13 cellular contexts compared by ENCODE assay signal in genomic region chr1:160099716-160100375, GRCh38. TPM values are rescaled to one million over a fixed set of nuclear protein-coding genes. Genes with fewer than 3 reads are reported as not detected.
DNase-seq lines count a peak whose midpoint lies in the region; ATAC-seq, FAIRE-seq and TF ChIP-seq lines count a peak whose summit lies in the region.
"Had no signal": no experiment of that assay in that cellular context is flagged by ENCODE, and none has a peak within 500 bp of the region (broad histone marks: within the 10 kb centered on the region; RNA-seq: fewer than 3 reads in every experiment).

No MANE protein-coding gene starts in this region.

- H2BK20ac ChIP-seq in H1 (ENCODE audit: low read length) = no peak overlapping the region

- no peak for TF ChIP-seq EP300 in H1 (IDR thresholded peaks at IDR 0.05; ENCODE audit: borderline replicate concordance in 1 of 2, low read depth in 2 of 2, low read length in 2 of 2)

- H3K79me2 ChIP-seq in OCI-LY3 (ENCODE audit: low read length) (peaks cover 9% of the 10 kb centered on the region; the same call in 1 of the 2 replicates), H1 (ENCODE audit: control insufficient read depth in 1 of 2, insufficient read depth in 2 of 2, low read length in 2 of 2) (peaks cover 0 to 28% of the 10 kb centered on the region in 2 experiments; a peak in 2 of 4 replicates)

- H3K56ac ChIP-seq in H1 (replicated peaks; ENCODE audit: insufficient read length, low read depth, low read length) = no peak overlapping the region

- H2BK12ac ChIP-seq in H1 (ENCODE audit: low read depth, low read length) = peak overlapping the region; percentile 46; the same call in 1 of the 2 replicates

- no peak for TF ChIP-seq RAD21 in H1 (IDR thresholded peaks at IDR 0.05 in 1 of 2, conservative IDR thresholded peaks at IDR 0.05 in 1 of 2; ENCODE audit: low read depth in 2 of 2, low read length in 2 of 2)

- peaks cover 39% of the 10 kb centered on the region for H3K4me1 ChIP-seq in OCI-LY3 (ENCODE audit: low read length)
- H3K4me1 ChIP-seq in H1 (replicated peaks in 1 of 4; ENCODE audit: control insufficient read depth in 3 of 4, insufficient read depth in 4 of 4, low read length in 3 of 4) = peaks cover 12 to 48% (median 34%) of the 10 kb centered on the region in 4 experiments
- H3K4me1 ChIP-seq in prostate gland (replicated peaks) = peaks cover 12% of the 10 kb centered on the region

- intact Hi-C loops in CD14-positive monocyte (cut with micrococcal nuclease) = loop anchor here (5.0 to 10.0 kb wide), 8 partner anchors 95 to 315 kb away; partner anchors contain the start of genes CASQ1 (in 1 of the 2), DUSP23 (in 1 of the 2), PEA15 (in 1 of the 2) and PEX19 (in 1 of the 2)
- intact Hi-C loops in prostate gland (cut with DNase I) = loop anchor here (1.0 to 5.0 kb wide), 4 partner anchors 119 to 277 kb away; no protein-coding TSS in a partner anchor

- H4K5ac ChIP-seq in H1 (ENCODE audit: insufficient read length, low read depth, low read length) = no peak overlapping the region

- no peak overlapping the region for H4K91ac ChIP-seq in H1 (replicated peaks; ENCODE audit: insufficient read length, low read length)

- H3K36me3 ChIP-seq in OCI-LY3 (replicated peaks; ENCODE audit: low read depth, low read length) = no peaks in the 10 kb centered on the region
- peaks cover 0 to 7% (median 1%) of the 10 kb centered on the region in 4 experiments; a peak in 3 of 8 replicates for H3K36me3 ChIP-seq in H1 (ENCODE audit: control insufficient read depth in 2 of 4, insufficient read depth in 4 of 4, low read length in 3 of 4)
- H3K36me3 ChIP-seq in prostate gland = no peaks in the 10 kb centered on the region

- no peak overlapping the region for H4K8ac ChIP-seq in H1 (ENCODE audit: extremely low read depth, insufficient read depth, low read length)

- no peaks in the 10 kb centered on the region for H3K27me3 ChIP-seq in OCI-LY3 (ENCODE audit: low read depth, low read length)
- H3K27me3 ChIP-seq in H1 (replicated peaks in 1 of 4; ENCODE audit: control insufficient read depth in 3 of 4, extremely low read depth in 1 of 4, insufficient read depth in 3 of 4, low read length in 3 of 4) = no peaks in the 10 kb centered on the region
- no peaks in the 10 kb centered on the region for H3K27me3 ChIP-seq in prostate gland (replicated peaks; ENCODE audit: insufficient read depth)

- H3K4me1 Mint-ChIP-seq in CD14-positive monocyte = peaks cover 66% of the 10 kb centered on the region

- H3K4ac ChIP-seq in H1 (replicated peaks; ENCODE audit: insufficient read length, low read depth, low read length) = no peak overlapping the region

- DNase-seq in CD14-positive monocyte (ENCODE audit: low spot score) (no peak), H1 (ENCODE audit: low read depth in 1 of 2, low spot score in 2 of 2) (no peak), prostate gland (ENCODE audit: low spot score) (no peak), iPS-NIHi7 (ENCODE audit: extremely low spot score) (no peak), NCI-H748 treated with DMSO at 0.1 percent for 48 hours (lab: John Stamatoyannopoulos, UW) (no peak)
- no peak for DNase-seq in stimulated activated naive CD4-positive, alpha-beta T cell (lab: John Stamatoyannopoulos, UW)
- DNase-seq: activated effector memory CD4-positive, alpha-beta T cell treated with Interleukin-2 at 50 U/mL for 16 hours; EL; nephron progenitor cell had no signal

- no peak overlapping the region for H3K14ac ChIP-seq in H1 (ENCODE audit: insufficient read length)

- ATAC-seq in GM19452 (IDR thresholded peaks at IDR 0.05; ENCODE audit: unreplicated experiment) = no peak

- no peaks in the 10 kb centered on the region for H4K20me1 ChIP-seq in OCI-LY3 (ENCODE audit: insufficient read depth, low read length)
- no peaks in the 10 kb centered on the region for H4K20me1 ChIP-seq in H1 (replicated peaks in 1 of 2; ENCODE audit: control insufficient read depth in 1 of 2, insufficient read depth in 2 of 2, low read length in 2 of 2)

- no peak overlapping the region for H2BK15ac ChIP-seq in H1 (ENCODE audit: low read length)

- CTCF ChIA-PET in H1 (lab: Charles Lee; ENCODE audit: partially characterized antibody) = interaction anchor here (0.9 to 50.1 kb wide), 18 partner anchors 8 to 192 kb away, joined by 3 to 1874 read pairs (median 30); partner anchors contain the start of genes ATP1A2, CASQ1, KCNJ10 and KCNJ9

- H3K9me3 Mint-ChIP-seq in CD14-positive monocyte = no peaks in the 10 kb centered on the region
- H3K9me3 Mint-ChIP-seq: nephron progenitor cell had no signal

- H3K79me1 ChIP-seq in H1 (ENCODE audit: low read depth, low read length) = peaks cover 10% of the 10 kb centered on the region

- H3K4me2 ChIP-seq in OCI-LY3 (ENCODE audit: low read length) (peak overlapping the region; percentile 96), H1 (ENCODE audit: insufficient read depth in 1 of 2, low read depth in 2 of 2, low read length in 2 of 2) (peak overlapping the region in 1 of 2 experiments; percentile 71; a peak in 1 of 4 replicates)

- TF ChIP-seq POLR2A in H1 (IDR thresholded peaks at IDR 0.05; ENCODE audit: control extremely low read depth in 1 of 2, low read depth in 2 of 2, low read length in 2 of 2) (no peak), prostate gland (IDR thresholded peaks at IDR 0.05) (no peak)

- 0 out of 2 replicates have a peak overlapping the region, but pooled peaks have one; percentile 95 for H2AFZ ChIP-seq in OCI-LY3 (ENCODE audit: low read depth, low read length)
- H2AFZ ChIP-seq in H1 (ENCODE audit: low read length) = no peak overlapping the region

- no peak for FAIRE-seq in H1 (lab: Jason Lieb, UNC)

- H2BK120ac ChIP-seq in H1 (replicated peaks; ENCODE audit: low read depth, low read length) = no peak overlapping the region

- no peak overlapping the region for H3K18ac ChIP-seq in H1 (ENCODE audit: extremely low read depth, low read length)

- no peaks in the 10 kb centered on the region for H3K9me3 ChIP-seq in OCI-LY3 (ENCODE audit: insufficient read depth, low read length)
- no peaks in the 10 kb centered on the region; a peak in 1 of 4 replicates for H3K9me3 ChIP-seq in H1 (ENCODE audit: insufficient read depth in 2 of 2, low read depth in 1 of 2, low read length in 1 of 2)
- H3K9me3 ChIP-seq in prostate gland = no peaks in the 10 kb centered on the region

- 83% methylated on average over 2 of the region's 2 CpGs; no CpG with 5 or more reads in 1 of the 2 experiments for WGBS in H1 (ENCODE audit: extremely low coverage in 1 of 2, insufficient coverage in 1 of 2, insufficient read length in 1 of 2, insufficient replicate concordance in 2 of 2, low coverage in 1 of 2, low lambda C conversion rate in 2 of 2, missing lambda C conversion rate in 1 of 2), 2 experiments
- WGBS in prostate gland = 98% methylated on average over 2 of the region's 2 CpGs

- H3K27ac ChIP-seq in OCI-LY3 (ENCODE audit: low read length) (no peak overlapping the region), H1 (ENCODE audit: low read depth, low read length) (no peak overlapping the region; the same call in 1 of the 2 replicates), prostate gland (peak overlapping the region; percentile 87 to 97)

- POLR2A ChIA-PET in H1 (lab: Charles Lee; ENCODE audit: partially characterized antibody) = interaction anchor here (0.9 to 5.1 kb wide), 5 partner anchors 13 to 162 kb away, joined by 3 to 39 read pairs (median 10); partner anchors contain the start of genes ATP1A2 and DCAF8

- peaks cover 3 to 8% (median 4%) of the 10 kb centered on the region in 3 donors for H3K27me3 Mint-ChIP-seq in CD14-positive monocyte (ENCODE audit: low read depth in 3 of 3)

- TF ChIP-seq CTCF in CD14-positive monocyte (IDR thresholded peaks at IDR 0.05) = no peak
- TF ChIP-seq CTCF in OCI-LY3 (IDR thresholded peaks at IDR 0.05; ENCODE audit: low read depth, low read length) = no peak
- TF ChIP-seq CTCF in H1 (IDR thresholded peaks at IDR 0.05; ENCODE audit: control extremely low read depth in 1 of 3, insufficient read depth in 1 of 3, low read depth in 1 of 3, low read length in 3 of 3) = no peak
- TF ChIP-seq CTCF in prostate gland (IDR thresholded peaks at IDR 0.05) = no peak

- peaks cover 19% of the 10 kb centered on the region for H3K23me2 ChIP-seq in H1 (ENCODE audit: low read depth, low read length)

- no peak overlapping the region for H3K4me3 Mint-ChIP-seq in CD14-positive monocyte

- H3K4me3 ChIP-seq in OCI-LY3 (ENCODE audit: low read length) (peak overlapping the region; percentile 81), H1 (ENCODE audit: extremely low read depth in 1 of 4, insufficient read depth in 2 of 4, low read depth in 3 of 4, low read length in 4 of 4) (no peak overlapping the region), prostate gland (no peak overlapping the region)

- H3K36me3 Mint-ChIP-seq in CD14-positive monocyte = peaks cover under 1 to 5% of the 10 kb centered on the region in 2 donors

- H3K9ac ChIP-seq in OCI-LY3 (ENCODE audit: low read length) = peak overlapping the region; percentile 72; the same call in 1 of the 2 replicates
- no peak overlapping the region for H3K9ac ChIP-seq in H1 (replicated peaks in 1 of 4; ENCODE audit: extremely low read depth in 1 of 4, low read depth in 3 of 4, low read length in 3 of 4)

- H3K27ac Mint-ChIP-seq in CD14-positive monocyte = peak overlapping the region; percentile 87 to 96 (median 92)
- H3K27ac Mint-ChIP-seq: nephron progenitor cell had no signal

- no peak overlapping the region for H2AK5ac ChIP-seq in H1 (ENCODE audit: low read depth, low read length)

- H2BK5ac ChIP-seq in H1 (ENCODE audit: low read depth, low read length) = no peak overlapping the region

- no peak overlapping the region for H3K23ac ChIP-seq in H1 (ENCODE audit: insufficient read length)

RNA-seq across cellular contexts. Expression of gene IGSF8, which starts 1.4 kb away (rescaled TPM):
- polyA plus RNA-seq in CD14-positive monocyte (10 to 100 TPM in 1 of 2 donors, 1 to 10 TPM in 1; 9.6 to 10.8 TPM), H1 (2011; rRNA removed) (132 and 166 TPM in 2 replicates)
- total RNA-seq in H1 (2021; fragmentation: NEBNext Ultra II Directional; extraction: Animal tissue kit (Norgen Biotek cat#: 25700)) = 69.6 and 71.2 TPM in 2 replicates
- polyA plus RNA-seq in H1 (2011; cell fraction: cytosol; rRNA removed) = 103 TPM
- polyA plus RNA-seq in H1 (2011; cell fraction: nucleus; rRNA removed) = 322 TPM
- 55.1 to 95.1 TPM (median 90.2 TPM) in 4 replicates for polyA plus RNA-seq in H1 (2012, experiment 1 of 2)
- polyA plus RNA-seq in H1 (2012, experiment 2 of 2) = 79.5 TPM
- polyA plus RNA-seq in H1 (2013, experiment 1 of 2) = 88.6 TPM
- 77.7 TPM for polyA plus RNA-seq in H1 (2013, experiment 2 of 2)
- polyA minus RNA-seq in H1 (2011; rRNA and poly(A)+ RNA removed) = 34.3 and 46.3 TPM in 2 replicates
- polyA minus RNA-seq in H1 (2011; cell fraction: cytosol; rRNA and poly(A)+ RNA removed) = 47.9 TPM
- 57.2 TPM for polyA minus RNA-seq in H1 (2011; cell fraction: nucleus; rRNA and poly(A)+ RNA removed)
- total RNA-seq in prostate gland = 100 to 1,000 TPM in 1 of 2 donors, 10 to 100 TPM in 1; 35.9 to 101 TPM

RNA-seq across cellular contexts. Expression of gene ATP1A2, which starts 15.7 kb away (rescaled TPM):
- polyA plus RNA-seq in CD14-positive monocyte (not detected), H1 (2011; rRNA removed) (40.8 and 54.2 TPM in 2 replicates)
- 34.8 and 39.7 TPM in 2 replicates for total RNA-seq in H1 (2021; fragmentation: NEBNext Ultra II Directional; extraction: Animal tissue kit (Norgen Biotek cat#: 25700))
- 60.3 TPM for polyA plus RNA-seq in H1 (2011; cell fraction: cytosol; rRNA removed)
- polyA plus RNA-seq in H1 (2011; cell fraction: nucleus; rRNA removed) = 193 TPM
- 41.3 to 57.9 TPM (median 44.4 TPM) in 4 replicates for polyA plus RNA-seq in H1 (2012, experiment 1 of 2)
- polyA plus RNA-seq in H1 (2012, experiment 2 of 2) = 14.0 TPM
- polyA plus RNA-seq in H1 (2013, experiment 1 of 2) = 23.7 TPM
- 22.3 TPM for polyA plus RNA-seq in H1 (2013, experiment 2 of 2)
- polyA minus RNA-seq in H1 (2011; rRNA and poly(A)+ RNA removed) = 103 and 110 TPM in 2 replicates
- polyA minus RNA-seq in H1 (2011; cell fraction: cytosol; rRNA and poly(A)+ RNA removed) = 45.0 TPM
- polyA minus RNA-seq in H1 (2011; cell fraction: nucleus; rRNA and poly(A)+ RNA removed) = 77.4 TPM
- total RNA-seq in prostate gland = 10 to 100 TPM; 14.8 to 69.0 TPM
- total RNA-seq: M059J had no signal

RNA-seq across cellular contexts. Expression of gene KCNJ9, which starts 18.5 kb away (rescaled TPM):
- polyA plus RNA-seq in CD14-positive monocyte (not detected), H1 (2011; rRNA removed) (0.02 and 0.11 TPM in 2 replicates)
- total RNA-seq in H1 (2021; fragmentation: NEBNext Ultra II Directional; extraction: Animal tissue kit (Norgen Biotek cat#: 25700)) = 0.08 and 0.13 TPM in 2 replicates
- polyA plus RNA-seq in H1 (2011; cell fraction: cytosol; rRNA removed) = 0.08 TPM
- polyA plus RNA-seq in H1 (2011; cell fraction: nucleus; rRNA removed) = 0.14 TPM
- 0.10 to 0.19 TPM (median 0.12 TPM) in 3 of 4 replicates, not detected in the other for polyA plus RNA-seq in H1 (2012, experiment 1 of 2)
- 0.03 TPM for polyA plus RNA-seq in H1 (2012, experiment 2 of 2)
- polyA plus RNA-seq in H1 (2013, experiment 1 of 2) = 0.02 TPM
- 0.04 TPM for polyA plus RNA-seq in H1 (2013, experiment 2 of 2)
- 0.13 TPM in 1 of 2 replicates, not detected in the other for polyA minus RNA-seq in H1 (2011; rRNA and poly(A)+ RNA removed)
- polyA minus RNA-seq in H1 (2011; cell fraction: cytosol; rRNA and poly(A)+ RNA removed) = not detected
- polyA minus RNA-seq in H1 (2011; cell fraction: nucleus; rRNA and poly(A)+ RNA removed) = not detected
- under 1 TPM in 1 of 2 donors, not detected in 1; 0.51 TPM for total RNA-seq in prostate gland
- total RNA-seq: M059J, Right ventricle myocardium inferior had no signal

RNA-seq across cellular contexts. Expression of gene KCNJ10, which starts 29.9 kb away (rescaled TPM):
- not detected for polyA plus RNA-seq in CD14-positive monocyte
- total RNA-seq in H1 (2021; fragmentation: NEBNext Ultra II Directional; extraction: Animal tissue kit (Norgen Biotek cat#: 25700)) = 2.2 and 2.4 TPM in 2 replicates
- 1.7 and 3.5 TPM in 2 replicates for polyA plus RNA-seq in H1 (2011; rRNA removed)
- polyA plus RNA-seq in H1 (2011; cell fraction: cytosol; rRNA removed) = 1.5 TPM
- 4.7 TPM for polyA plus RNA-seq in H1 (2011; cell fraction: nucleus; rRNA removed)
- polyA plus RNA-seq in H1 (2012, experiment 1 of 2) = 1.1 to 1.8 TPM (median 1.4 TPM) in 4 replicates
- polyA plus RNA-seq in H1 (2012, experiment 2 of 2) = 0.59 TPM
- polyA plus RNA-seq in H1 (2013, experiment 1 of 2) = 1.5 TPM
- 1.2 TPM for polyA plus RNA-seq in H1 (2013, experiment 2 of 2)
- polyA minus RNA-seq in H1 (2011; rRNA and poly(A)+ RNA removed) = 3.5 and 3.7 TPM in 2 replicates
- polyA minus RNA-seq in H1 (2011; cell fraction: cytosol; rRNA and poly(A)+ RNA removed) = 0.73 TPM
- polyA minus RNA-seq in H1 (2011; cell fraction: nucleus; rRNA and poly(A)+ RNA removed) = 1.7 TPM
- not detected for total RNA-seq in prostate gland
- total RNA-seq: M059J, Right ventricle myocardium inferior had no signal

RNA-seq across cellular contexts. Expression of gene ATP1A4, which starts 51.6 kb away (rescaled TPM):
- polyA plus RNA-seq in CD14-positive monocyte (under 1 TPM in 1 of 2 donors, not detected in 1; 1.00 TPM), H1 (2011; rRNA removed) (0.48 and 0.80 TPM in 2 replicates)
- total RNA-seq in H1 (2021; fragmentation: NEBNext Ultra II Directional; extraction: Animal tissue kit (Norgen Biotek cat#: 25700)) = 0.57 and 0.61 TPM in 2 replicates
- 0.62 TPM for polyA plus RNA-seq in H1 (2011; cell fraction: cytosol; rRNA removed)
- 1.1 TPM for polyA plus RNA-seq in H1 (2011; cell fraction: nucleus; rRNA removed)
- 0.39 to 0.72 TPM (median 0.42 TPM) in 4 replicates for polyA plus RNA-seq in H1 (2012, experiment 1 of 2)
- 0.09 TPM for polyA plus RNA-seq in H1 (2012, experiment 2 of 2)
- 0.51 TPM for polyA plus RNA-seq in H1 (2013, experiment 1 of 2)
- polyA plus RNA-seq in H1 (2013, experiment 2 of 2) = 0.53 TPM
- polyA minus RNA-seq in H1 (2011; rRNA and poly(A)+ RNA removed) = 0.44 and 0.63 TPM in 2 replicates
- 0.66 TPM for polyA minus RNA-seq in H1 (2011; cell fraction: cytosol; rRNA and poly(A)+ RNA removed)
- 0.40 TPM for polyA minus RNA-seq in H1 (2011; cell fraction: nucleus; rRNA and poly(A)+ RNA removed)
- total RNA-seq in prostate gland = 1 to 10 TPM; 2.8 to 5.2 TPM
- total RNA-seq: M059J, Right ventricle myocardium inferior had no signal

Comparison
In these comparisons a context has a peak if more than half of its experiments do, and no peak if none do; other contexts are left out.
1. H3K27ac ChIP-seq: peak in prostate gland (2 of 2); none in OCI-LY3 (single experiment) and H1 (single experiment).